24 cellular contexts compared by ENCODE assay signal in the genomic region with DNA sequence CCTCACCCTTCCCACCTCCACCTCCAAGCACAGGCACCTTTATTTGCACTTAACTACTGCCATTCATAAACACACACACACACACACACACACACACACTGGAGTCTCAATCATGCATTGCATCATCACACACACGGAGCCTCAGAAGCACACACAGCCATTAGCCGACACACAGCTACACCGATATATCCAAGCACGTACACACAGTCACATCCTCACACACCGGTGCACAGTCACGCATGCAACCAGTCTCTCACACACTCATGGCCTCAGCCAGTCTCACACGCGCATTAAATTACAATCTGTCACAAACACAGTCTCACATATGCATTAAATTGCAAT. TPM values are rescaled to one million over a fixed set of nuclear protein-coding genes. Genes with fewer than 3 reads are reported as not detected.
DNase-seq lines count a peak whose midpoint lies in the region; TF ChIP-seq lines count a peak whose summit lies in the region.
"Had no signal": no experiment of that assay in that cellular context is flagged by ENCODE, and none has a peak within 500 bp of the region (broad histone marks: within the 10 kb centered on the region; RNA-seq: fewer than 3 reads in every experiment).

No MANE protein-coding gene starts in this region.

- POLR2A ChIA-PET in A673 (lab: Charles Lee; ENCODE audit: low non-redundant PET), result no interaction called here

- peaks cover 6% of the 10 kb centered on the region for H3K27me3 Mint-ChIP-seq in neural progenitor cell (ENCODE audit: insufficient read depth, low read depth)
- H3K27me3 Mint-ChIP-seq: activated CD4-positive, alpha-beta T cell treated with anti-CD3 and anti-CD28 coated beads for 36 hours had no signal

- H3K79me2 ChIP-seq in neural progenitor cell (ENCODE audit: low read depth), result no peaks in the 10 kb centered on the region

- no peak for TF ChIP-seq EP300 in esophagus muscularis mucosa (IDR thresholded peaks at IDR 0.05)

- DNase-seq in NCI-H1436 (lab: John Stamatoyannopoulos, UW), result peak; percentile 51
- DNase-seq in NCI-H1436 treated with DMSO at 0.1 percent for 48 hours (lab: John Stamatoyannopoulos, UW), result no peak
- peak; percentile 82 for DNase-seq in NCI-H748 (lab: John Stamatoyannopoulos, UW; ENCODE audit: unreplicated experiment)
- peak; percentile 57 for DNase-seq in esophagus muscularis mucosa (ENCODE audit: extremely low spot score)
- no peak for DNase-seq in neural progenitor cell (ENCODE audit: low spot score)
- no peak for DNase-seq in GDM1 (lab: John Stamatoyannopoulos, UW)
- DNase-seq in substantia nigra (lab: John Stamatoyannopoulos, UW), result no peak
- no peak for DNase-seq in A673 (ENCODE audit: low spot score)
- DNase-seq: activated CD4-positive, alpha-beta T cell treated with anti-CD3 and anti-CD28 coated beads for 36 hours; activated naive CD4-positive, alpha-beta T cell; activated T-cell treated with anti-CD3 and anti-CD28 coated beads, Interleukin-2, amount 50 U/mL, for 48 hours; adrenal gland; colonic mucosa; kidney glomerular epithelial cell; mammary epithelial cell; NCI-H526 treated with DMSO at 0.1 percent for 48 hours; occipital lobe; stimulated activated CD4-positive, alpha-beta T cell treated with anti-CD3 and anti-CD28 coated beads, Interleukin-1b, Interleukin-23, amount 100 ng/mL, for 48 hours; upper lobe of right lung had no signal

- no peaks in the 10 kb centered on the region for H3K9me3 Mint-ChIP-seq in neural progenitor cell
- H3K9me3 Mint-ChIP-seq: T-helper 1 cell treated with Interleukin-12 subunit alpha and Interleukin-12 subunit beta and Interleukin-4 antibody, amounts not matched to agents 30 μg/mL and 1 μg/mL, for 36 hours had no signal

- CTCF ChIA-PET in A673 (lab: Charles Lee), result no interaction called here

- no peaks in the 10 kb centered on the region for H4K20me1 ChIP-seq in neural progenitor cell (ENCODE audit: low read depth)
- H4K20me1 ChIP-seq: BLaER1 had no signal

- H3K4me1 ChIP-seq in esophagus muscularis mucosa, result peaks cover 14 to 53% (median 48%) of the 10 kb centered on the region in 4 donors
- peaks cover 14% of the 10 kb centered on the region for H3K4me1 ChIP-seq in neural progenitor cell
- H3K4me1 ChIP-seq in A673 (ENCODE audit: insufficient read depth, low read length, poor library complexity, severe bottlenecking), result no peaks in the 10 kb centered on the region
- H3K4me1 ChIP-seq: breast epithelium, colonic mucosa, upper lobe of right lung had no signal

- peaks cover 1% of the 10 kb centered on the region for H3K36me3 Mint-ChIP-seq in neural progenitor cell

- WGBS in esophagus muscularis mucosa, result 85% methylated on average over 8 of the region's 8 CpGs

- H3K4me1 Mint-ChIP-seq in neural progenitor cell, result peaks cover 20% of the 10 kb centered on the region
- H3K4me1 Mint-ChIP-seq: activated CD4-positive, alpha-beta T cell treated with anti-CD3 and anti-CD28 coated beads for 36 hours had no signal

- H3F3A ChIP-seq in neural progenitor cell (ENCODE audit: low read depth), result peaks cover under 1% of the 10 kb centered on the region

- H3K27ac ChIP-seq in esophagus muscularis mucosa (replicated peaks in 1 of 4) (no peak overlapping the region), neural progenitor cell (no peak overlapping the region), substantia nigra (ENCODE audit: low read depth, low read length, poor library complexity, severe bottlenecking) (no peak overlapping the region), A673 (ENCODE audit: low read depth, low read length, poor library complexity, severe bottlenecking) (no peak overlapping the region)
- H3K27ac ChIP-seq: adrenal gland, BLaER1, breast epithelium, colonic mucosa, RWPE1, upper lobe of right lung had no signal

- H3K36me3 ChIP-seq in esophagus muscularis mucosa, result no peaks in the 10 kb centered on the region
- no peaks in the 10 kb centered on the region for H3K36me3 ChIP-seq in neural progenitor cell
- no peaks in the 10 kb centered on the region for H3K36me3 ChIP-seq in A673 (ENCODE audit: insufficient read depth, low read length, poor library complexity, severe bottlenecking)
- H3K36me3 ChIP-seq: adrenal gland, BLaER1, breast epithelium, colonic mucosa, upper lobe of right lung had no signal

- H3K4me3 ChIP-seq in esophagus muscularis mucosa (no peak overlapping the region), neural progenitor cell (no peak overlapping the region), A673 (ENCODE audit: low read depth, low read length, poor library complexity, severe bottlenecking) (no peak overlapping the region)
- H3K4me3 ChIP-seq: adrenal gland, BLaER1, breast epithelium, colonic mucosa, upper lobe of right lung had no signal

- no peak overlapping the region for H3K4me3 Mint-ChIP-seq in neural progenitor cell
- H3K4me3 Mint-ChIP-seq: activated CD4-positive, alpha-beta T cell treated with anti-CD3 and anti-CD28 coated beads for 36 hours; T-helper 1 cell treated with Interleukin-12 subunit alpha and Interleukin-12 subunit beta and Interleukin-4 antibody, amounts not matched to agents 30 μg/mL and 1 μg/mL, for 36 hours had no signal

- TF ChIP-seq CTCF in esophagus muscularis mucosa (IDR thresholded peaks at IDR 0.05), result no peak
- TF ChIP-seq CTCF in neural progenitor cell (IDR thresholded peaks at IDR 0.05), result no peak
- no peak for TF ChIP-seq CTCF in A673 (conservative IDR thresholded peaks at IDR 0.05; ENCODE audit: low read depth, low read length)

- no peaks in the 10 kb centered on the region for H3K9me3 ChIP-seq in esophagus muscularis mucosa
- H3K9me3 ChIP-seq in neural progenitor cell (ENCODE audit: low read depth), result no peaks in the 10 kb centered on the region
- no peaks in the 10 kb centered on the region for H3K9me3 ChIP-seq in A673 (ENCODE audit: low read depth, low read length, poor library complexity, severe bottlenecking)
- H3K9me3 ChIP-seq: adrenal gland, BLaER1, breast epithelium, colonic mucosa, upper lobe of right lung had no signal

- H3K27ac Mint-ChIP-seq in neural progenitor cell, result peak overlapping the region; percentile 9
- H3K27ac Mint-ChIP-seq: activated CD4-positive, alpha-beta T cell treated with anti-CD3 and anti-CD28 coated beads for 36 hours; T-helper 1 cell treated with Interleukin-12 subunit alpha and Interleukin-12 subunit beta and Interleukin-4 antibody, amounts not matched to agents 30 μg/mL and 1 μg/mL, for 36 hours had no signal

- no TSS peak for BruUV-seq in A673 (replicated peaks; lab: Mats Ljungman, UMichigan)

- no peak for TF ChIP-seq POLR2A in esophagus muscularis mucosa (IDR thresholded peaks at IDR 0.05; ENCODE audit: low read depth)

- no peaks in the 10 kb centered on the region for H3K27me3 ChIP-seq in esophagus muscularis mucosa
- H3K27me3 ChIP-seq in neural progenitor cell, result no peaks in the 10 kb centered on the region
- no peaks in the 10 kb centered on the region for H3K27me3 ChIP-seq in A673 (replicated peaks; ENCODE audit: insufficient read depth, low read depth, low read length, poor library complexity)
- H3K27me3 ChIP-seq: adrenal gland, BLaER1, breast epithelium, colonic mucosa, upper lobe of right lung had no signal

- no peak overlapping the region for H2AFZ ChIP-seq in neural progenitor cell (replicated peaks)

- H3K9ac ChIP-seq in neural progenitor cell, result no peak overlapping the region
- H3K9ac ChIP-seq: BLaER1 had no signal

- no peak overlapping the region for H3K4me2 ChIP-seq in neural progenitor cell
- H3K4me2 ChIP-seq: BLaER1 had no signal

- intact Hi-C loops in esophagus muscularis mucosa (cut with DNase I) (no loop called here), A673 (cut with micrococcal nuclease; ENCODE audit: unreplicated experiment) (no loop called here)

RNA-seq across cellular contexts. Expression of a gene that starts 45.8 kb away (rescaled TPM):
- total RNA-seq in esophagus muscularis mucosa (1 to 10 TPM in 1 of 4 donors, under 1 TPM in 3; 0.33 to 1.3 (median 0.53) TPM), neural progenitor cell (ENCODE audit: low replicate concordance) (2.1 TPM in 1 of 2 replicates, not detected in the other), A673 (2021) (6.1 and 7.6 TPM in 2 replicates)
- total RNA-seq: subcutaneous adipose tissue had no signal

Comparison
In these comparisons a context has a peak if more than half of its experiments do, and no peak if none do; other contexts are left out.
1. DNase-seq: peak in NCI-H1436 (single experiment), NCI-H748 (single experiment) and esophagus muscularis mucosa (single experiment); none in NCI-H1436 treated with DMSO at 0.1 percent for 48 hours (single experiment), neural progenitor cell (single experiment), GDM1 (single experiment), substantia nigra (0 of 49) and A673 (single experiment).